In genomic region chr12:69601962-69602685, GRCh38 we compare ENCODE assay signal across 16 cellular contexts. TPM values are rescaled to one million over a fixed set of nuclear protein-coding genes. Genes with fewer than 3 reads are reported as not detected.
DNase-seq lines count a peak whose midpoint lies in the region; ATAC-seq and TF ChIP-seq lines count a peak whose summit lies in the region.
"Had no signal": no experiment of that assay in that cellular context is flagged by ENCODE, and none has a peak within 500 bp of the region (broad histone marks: within the 10 kb centered on the region; RNA-seq: fewer than 3 reads in every experiment).

No MANE protein-coding gene starts in this region.

- H3K9me3 Mint-ChIP-seq in stimulated activated naive CD8-positive, alpha-beta T cell treated with anti-CD3 and anti-CD28 coated beads, Interleukin-15, amount 100 ng/mL, for 72 hours: no peaks in the 10 kb centered on the region
- H3K9me3 Mint-ChIP-seq: CD8-positive, alpha-beta T cell had no signal

- H3K36me3 ChIP-seq in brain microvascular endothelial cell (replicated peaks): peaks cover 58% of the 10 kb centered on the region
- peaks cover 28% of the 10 kb centered on the region for H3K36me3 ChIP-seq in H7 (replicated peaks; ENCODE audit: control insufficient read depth, insufficient read depth, low read length)

- no peaks in the 10 kb centered on the region for H3K9me3 ChIP-seq in T-helper 17 cell (ENCODE audit: control insufficient read depth, low read length, poor library complexity, severe bottlenecking)

- peaks cover 9% of the 10 kb centered on the region for H3K36me3 Mint-ChIP-seq in T-helper 17 cell (ENCODE audit: low read depth)

- DNase-seq in stimulated activated naive CD8-positive, alpha-beta T cell treated with anti-CD3 and anti-CD28 coated beads, Interleukin-15, Interleukin-2, amounts not matched to agents 100 U/mL and 50 U/mL, for 24 hours: no peak
- no peak for DNase-seq in stimulated activated naive CD8-positive, alpha-beta T cell treated with anti-CD3 and anti-CD28 coated beads, Interleukin-15, amount 100 ng/mL, for 72 hours
- no peak for DNase-seq in T-helper 17 cell
- no peak for DNase-seq in erythroblast (lab: John Stamatoyannopoulos, UW)
- no peak for DNase-seq in brain microvascular endothelial cell
- DNase-seq in DMS114 treated with DMSO at 0.1 percent for 48 hours (lab: John Stamatoyannopoulos, UW; ENCODE audit: unreplicated experiment): no peak
- DNase-seq in H7: no peak
- DNase-seq: CD8-positive, alpha-beta T cell; H9; NCI-H1105 treated with DMSO at 0.1 percent for 48 hours; NCI-H1694; NCI-H510A; NCI-H748 treated with DMSO at 0.1 percent for 48 hours; NK-92 treated with Interleukin-12 subunit alpha and Interleukin-12 subunit beta, amount 100 ng/mL, for 24 hours; Right ventricle myocardium superior had no signal

- peak; percentile 23 for ATAC-seq in stimulated activated naive CD8-positive, alpha-beta T cell treated with anti-CD3 and anti-CD28 coated beads, Interleukin-15, Interleukin-2, amounts not matched to agents 100 U/mL and 50 U/mL, for 24 hours
- ATAC-seq in stimulated activated naive CD8-positive, alpha-beta T cell treated with anti-CD3 and anti-CD28 coated beads, Interleukin-15, amount 100 ng/mL, for 72 hours: no peak
- no peak for ATAC-seq in T-helper 17 cell
- ATAC-seq: CD8-positive, alpha-beta T cell had no signal

- no peak overlapping the region for H3K27ac ChIP-seq in brain microvascular endothelial cell
- H3K27ac ChIP-seq: BLaER1 treated with 17β-estradiol and CSF1 and Interleukin-3, amounts not matched to agents 10 nM and 100 nM had no signal

- H3K4me3 ChIP-seq in brain microvascular endothelial cell (ENCODE audit: low read depth, low read length) (no peak overlapping the region), H7 (ENCODE audit: insufficient read depth, low read depth, low read length) (no peak overlapping the region)
- H3K4me3 ChIP-seq: BLaER1 treated with 17β-estradiol and CSF1 and Interleukin-3, amounts not matched to agents 10 nM and 100 nM had no signal

- no peak for TF ChIP-seq CTCF in brain microvascular endothelial cell (IDR thresholded peaks at IDR 0.05; ENCODE audit: low read depth, low read length, missing control alignments)

- no peaks in the 10 kb centered on the region for H3K4me1 Mint-ChIP-seq in stimulated activated naive CD8-positive, alpha-beta T cell treated with anti-CD3 and anti-CD28 coated beads, Interleukin-15, amount 100 ng/mL, for 72 hours
- peaks cover 5% of the 10 kb centered on the region for H3K4me1 Mint-ChIP-seq in T-helper 17 cell
- H3K4me1 Mint-ChIP-seq: H9 had no signal

- no peak overlapping the region for H3K4me3 Mint-ChIP-seq in stimulated activated naive CD8-positive, alpha-beta T cell treated with anti-CD3 and anti-CD28 coated beads, Interleukin-15, amount 100 ng/mL, for 72 hours
- no peak overlapping the region for H3K4me3 Mint-ChIP-seq in T-helper 17 cell
- H3K4me3 Mint-ChIP-seq: CD8-positive, alpha-beta T cell; H9 had no signal

- in situ Hi-C loops in brain microvascular endothelial cell (cut with HindIII; ENCODE audit: low pct_ligation_motif_present, low sequenced_read_pairs): no loop called here

- no peaks in the 10 kb centered on the region for H3K27me3 ChIP-seq in brain microvascular endothelial cell (replicated peaks)
- H3K27me3 ChIP-seq in H7 (ENCODE audit: control insufficient read depth, insufficient read depth, low read length): no peaks in the 10 kb centered on the region
- H3K27me3 ChIP-seq: BLaER1 treated with 17β-estradiol and CSF1 and Interleukin-3, amounts not matched to agents 10 nM and 100 nM had no signal

- TF ChIP-seq POLR2A in erythroblast (IDR thresholded peaks at IDR 0.05; ENCODE audit: low read length): peak; percentile 17

- no peak overlapping the region for H3K27ac Mint-ChIP-seq in stimulated activated naive CD8-positive, alpha-beta T cell treated with anti-CD3 and anti-CD28 coated beads, Interleukin-15, amount 100 ng/mL, for 72 hours
- peak overlapping the region; percentile 49 for H3K27ac Mint-ChIP-seq in T-helper 17 cell
- H3K27ac Mint-ChIP-seq: CD8-positive, alpha-beta T cell had no signal

- H3K27me3 Mint-ChIP-seq in stimulated activated naive CD8-positive, alpha-beta T cell treated with anti-CD3 and anti-CD28 coated beads, Interleukin-15, amount 100 ng/mL, for 72 hours: no peaks in the 10 kb centered on the region
- H3K27me3 Mint-ChIP-seq in T-helper 17 cell: no peaks in the 10 kb centered on the region

RNA-seq across cellular contexts. Expression of gene LRRC10, which starts 8.6 kb away (rescaled TPM):
- total RNA-seq in T-helper 17 cell: not detected
- total RNA-seq in H7 (2014; rRNA removed; shearing (Covaris generic)): not detected in 2 replicates
- total RNA-seq: CD8-positive, alpha-beta T cell; H9 had no signal

RNA-seq across cellular contexts. Expression of gene CCT2, which starts 16.9 kb away (rescaled TPM):
- total RNA-seq in T-helper 17 cell: 100 to 1,000 TPM; 197 to 229 TPM
- 480 and 506 TPM in 2 replicates for total RNA-seq in H7 (2014; rRNA removed; shearing (Covaris generic))
